ENCODE assay signal across 19 cellular contexts in the genomic region with DNA sequence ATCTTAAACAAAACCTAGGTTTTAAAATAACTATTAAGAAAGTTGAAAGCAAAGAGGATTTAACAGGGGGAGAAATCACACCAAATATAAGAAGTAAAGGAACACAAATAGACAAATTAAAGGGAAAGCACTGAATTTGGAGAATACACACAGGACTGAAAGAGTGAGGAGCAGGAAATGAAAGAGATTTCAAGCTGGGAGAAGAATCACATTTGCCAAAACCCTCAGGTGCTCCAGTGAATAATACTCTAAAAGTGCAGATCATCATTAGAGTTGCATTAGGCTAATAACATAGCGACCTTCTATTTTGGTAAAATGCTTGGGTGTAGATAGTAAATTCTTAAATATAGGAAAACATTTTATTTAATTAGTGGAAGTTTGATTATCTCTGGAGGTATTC.
DNase-seq lines count a peak whose midpoint lies in the region; ATAC-seq and TF ChIP-seq lines count a peak whose summit lies in the region.
"Had no signal": no experiment of that assay in that cellular context is flagged by ENCODE, and none has a peak within 500 bp of the region (broad histone marks: within the 10 kb centered on the region; RNA-seq: fewer than 3 reads in every experiment).

No MANE protein-coding gene starts in this region.

- H3K4me1 Mint-ChIP-seq in nephron progenitor cell, result peaks cover 14% of the 10 kb centered on the region
- H3K4me1 Mint-ChIP-seq: B cell, GM23338 had no signal

- no peaks in the 10 kb centered on the region for H3K36me3 ChIP-seq in right atrium auricular region
- H3K36me3 ChIP-seq in left ventricle myocardium inferior, result peaks cover 9% of the 10 kb centered on the region
- H3K36me3 ChIP-seq: BLaER1 treated with 17β-estradiol and CSF1 and Interleukin-3, amounts not matched to agents 10 nM and 100 nM had no signal

- no peaks in the 10 kb centered on the region for H3K27me3 Mint-ChIP-seq in nephron progenitor cell (ENCODE audit: low read depth, poor library complexity)
- H3K27me3 Mint-ChIP-seq: B cell had no signal

- 72% methylated on average over 1 of the region's 1 CpG for WGBS in right cardiac atrium

- H3K4me3 ChIP-seq in right atrium auricular region (no peak overlapping the region), left ventricle myocardium inferior (no peak overlapping the region), right cardiac atrium (ENCODE audit: low read length) (no peak overlapping the region)
- H3K4me3 ChIP-seq: BLaER1 treated with 17β-estradiol and CSF1 and Interleukin-3, amounts not matched to agents 10 nM and 100 nM; GM23338 had no signal

- H3K27ac Mint-ChIP-seq in nephron progenitor cell, result peak overlapping the region; percentile 36
- H3K27ac Mint-ChIP-seq: B cell; CD8-positive, alpha-beta T cell; GM23338; HFFc6 had no signal

- H3K27me3 ChIP-seq in right atrium auricular region (no peaks in the 10 kb centered on the region), left ventricle myocardium inferior (ENCODE audit: low read depth) (no peaks in the 10 kb centered on the region), right cardiac atrium (ENCODE audit: control insufficient read depth, insufficient read depth) (no peaks in the 10 kb centered on the region)
- H3K27me3 ChIP-seq: BLaER1 treated with 17β-estradiol and CSF1 and Interleukin-3, amounts not matched to agents 10 nM and 100 nM had no signal

- DNase-seq in Right ventricle myocardium superior, result no peak
- DNase-seq in right atrium auricular region (ENCODE audit: low spot score), result no peak
- DNase-seq in left ventricle myocardium inferior, result no peak
- no peak for DNase-seq in right cardiac atrium
- DNase-seq in nephron progenitor cell, result no peak
- no peak for DNase-seq in H4 (ENCODE audit: low spot score)
- no peak for DNase-seq in COR-L47 (lab: John Stamatoyannopoulos, UW)
- DNase-seq: 8988T; CD8-positive, alpha-beta T cell; DMS 273 treated with DMSO at 0.1 percent for 48 hours; DMS53; GF-D8; H7; HFFc6 had no signal

- intact Hi-C loops in Right ventricle myocardium superior (cut with DNase I) (no loop called here), left ventricle myocardium inferior (cut with micrococcal nuclease) (no loop called here), right cardiac atrium (cut with DNase I) (no loop called here)

- no peaks in the 10 kb centered on the region for H3K36me3 Mint-ChIP-seq in nephron progenitor cell (ENCODE audit: low read depth)
- H3K36me3 Mint-ChIP-seq: CD8-positive, alpha-beta T cell had no signal

- peak; percentile 11 for ATAC-seq in Right ventricle myocardium superior (ENCODE audit: poor library complexity)
- no peak for ATAC-seq in right cardiac atrium
- ATAC-seq: CD8-positive, alpha-beta T cell; GM23338; HCT116 had no signal

- H3K4me3 Mint-ChIP-seq in nephron progenitor cell, result no peak overlapping the region
- H3K4me3 Mint-ChIP-seq: B cell; CD8-positive, alpha-beta T cell; GM23338; HFFc6 had no signal

- peaks cover 6% of the 10 kb centered on the region for H3K9me3 Mint-ChIP-seq in nephron progenitor cell
- H3K9me3 Mint-ChIP-seq: CD8-positive, alpha-beta T cell; GM23338 had no signal

- TF ChIP-seq CTCF in right atrium auricular region (IDR thresholded peaks at IDR 0.05) (no peak), left ventricle myocardium inferior (IDR thresholded peaks at IDR 0.05; ENCODE audit: borderline replicate concordance) (no peak), nephron progenitor cell (IDR thresholded peaks at IDR 0.05) (no peak)

- peaks cover 0 to 3% of the 10 kb centered on the region in 2 donors for H3K9me3 ChIP-seq in right atrium auricular region
- H3K9me3 ChIP-seq in left ventricle myocardium inferior (replicated peaks), result peaks cover 8% of the 10 kb centered on the region
- H3K9me3 ChIP-seq in right cardiac atrium (ENCODE audit: control insufficient read depth, low read length), result no peaks in the 10 kb centered on the region
- H3K9me3 ChIP-seq: BLaER1 treated with 17β-estradiol and CSF1 and Interleukin-3, amounts not matched to agents 10 nM and 100 nM had no signal

- H3K27ac ChIP-seq in right atrium auricular region, result no peak overlapping the region
- peak overlapping the region; percentile 86 for H3K27ac ChIP-seq in left ventricle myocardium inferior (replicated peaks)
- H3K27ac ChIP-seq in right cardiac atrium (ENCODE audit: low read length), result no peak overlapping the region
- H3K27ac ChIP-seq: BLaER1 treated with 17β-estradiol and CSF1 and Interleukin-3, amounts not matched to agents 10 nM and 100 nM; HL-60 had no signal

- H3K4me1 ChIP-seq in right atrium auricular region, result peaks cover 0 to 3% of the 10 kb centered on the region in 2 donors
- H3K4me1 ChIP-seq in left ventricle myocardium inferior, result peaks cover 33% of the 10 kb centered on the region
- no peaks in the 10 kb centered on the region for H3K4me1 ChIP-seq in right cardiac atrium (ENCODE audit: control insufficient read depth, insufficient read depth, low read length)
- H3K4me1 ChIP-seq: BLaER1 treated with 17β-estradiol and CSF1 and Interleukin-3, amounts not matched to agents 10 nM and 100 nM had no signal
